Comparison of ENCODE assay signal across 1 cellular context in genomic region chr11:68798221-68798813, GRCh38.
TF ChIP-seq lines count a peak whose summit lies in the region.

No MANE protein-coding gene starts in this region.

TF ChIP-seq in GM23338, 12 proteins besides CTCF, POLR2A, EP300 and RAD21 (continued from another document):
- no peak for TF ChIP-seq ZNF462 (CRISPR knock-in tag; IDR thresholded peaks at IDR 0.05)
- no peak for TF ChIP-seq JUNB (IDR thresholded peaks at IDR 0.05; ENCODE audit: unreplicated experiment)
- no peak for TF ChIP-seq CREB1 (CRISPR knock-in tag; IDR thresholded peaks at IDR 0.05; ENCODE audit: low read depth)
- TF ChIP-seq EZH2phosphoT487 (IDR thresholded peaks at IDR 0.05; ENCODE audit: unreplicated experiment), result no peak
- no peak for TF ChIP-seq ZNF331 (CRISPR knock-in tag; IDR thresholded peaks at IDR 0.05; ENCODE audit: low read depth)
- TF ChIP-seq EZH2 (IDR thresholded peaks at IDR 0.05; ENCODE audit: low read depth, unreplicated experiment), result no peak
- no peak for TF ChIP-seq ZNF114 (CRISPR knock-in tag; IDR thresholded peaks at IDR 0.05)
- TF ChIP-seq REST (IDR thresholded peaks at IDR 0.05; ENCODE audit: unreplicated experiment), result no peak
